Comparison of ENCODE assay signal across 19 cellular contexts in the genomic region with DNA sequence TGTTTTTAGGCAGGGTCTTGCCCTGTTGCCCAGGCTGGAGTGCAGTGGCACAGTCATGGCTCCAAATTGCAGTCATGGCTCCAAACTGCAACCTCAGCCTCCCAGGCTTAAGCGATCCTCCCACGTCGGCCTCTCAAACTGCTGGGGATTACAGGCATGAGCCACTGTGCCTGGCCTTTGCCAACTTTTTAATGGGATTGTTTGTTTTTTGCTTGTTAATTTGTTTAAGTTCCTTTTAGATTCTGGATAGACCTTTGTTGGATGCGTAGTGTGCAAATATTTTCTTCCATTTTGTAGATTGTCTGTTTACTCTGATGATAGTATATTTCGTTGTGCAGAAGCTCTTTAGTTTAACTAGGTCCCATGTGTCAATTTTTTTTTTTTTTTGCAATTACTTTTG.
"Had no signal": no experiment of that assay in that cellular context is flagged by ENCODE, and none has a peak within 500 bp of the region (broad histone marks: within the 10 kb centered on the region; RNA-seq: fewer than 3 reads in every experiment).

No MANE protein-coding gene starts in this region.

- DNase-seq: erythroblast; foreskin keratinocyte; head of caudate nucleus; kidney; left cardiac atrium; left ventricle myocardium inferior; lower lobe of right lung; natural killer cell; posterior cingulate gyrus; sigmoid colon; stimulated activated CD4-positive, alpha-beta T cell treated with anti-CD3 and anti-CD28 coated beads, Interleukin-2, amount 100 ng/mL, for 24 hours; stimulated activated CD4-positive, alpha-beta T cell treated with anti-CD3 and anti-CD28 coated beads, Interleukin-4, amount 100 ng/mL, for 4 hours; stimulated activated naive B cell treated with anti-CD40 and anti-IgM and Interleukin-4, amounts not matched to agents 10 μg/mL and 1 μg/mL and 100 μg/mL, for 72 hours; stimulated activated naive CD8-positive, alpha-beta T cell treated with anti-CD3 and anti-CD28 coated beads, Interleukin-15, amount 100 ng/mL, for 72 hours; transverse colon had no signal

- H3K27ac ChIP-seq: foreskin keratinocyte, hepatocyte, left ventricle myocardium inferior, lower lobe of right lung, right atrium auricular region, sigmoid colon, skin epidermis, thoracic aorta, transverse colon had no signal
